In genomic region chr7:32998363-32999171, GRCh38 we compare ENCODE assay signal across 1 cellular context.
TF ChIP-seq lines count a peak whose summit lies in the region.

No MANE protein-coding gene starts in this region.

TF ChIP-seq in K562, 482 proteins besides CTCF, POLR2A, EP300 and RAD21 (continued from another document):
- TF ChIP-seq ZNF584 (CRISPR knock-in tag; IDR thresholded peaks at IDR 0.05; ENCODE audit: low read depth), result 0 out of 2 replicates have a peak, but pooled peaks have one; percentile 45
- peak; percentile 33; the same call in 1 of the 2 replicates for TF ChIP-seq ETV1 (tag; conservative IDR thresholded peaks at IDR 0.05; ENCODE audit: low read depth)
- TF ChIP-seq ELF1 (tag; IDR thresholded peaks at IDR 0.05), result 0 out of 2 replicates have a peak, but pooled peaks have one; percentile 38
- peak; percentile 32 for TF ChIP-seq VEZF1 (CRISPR knock-in tag; IDR thresholded peaks at IDR 0.05)
